ENCODE assay signal across 14 cellular contexts in the genomic region with DNA sequence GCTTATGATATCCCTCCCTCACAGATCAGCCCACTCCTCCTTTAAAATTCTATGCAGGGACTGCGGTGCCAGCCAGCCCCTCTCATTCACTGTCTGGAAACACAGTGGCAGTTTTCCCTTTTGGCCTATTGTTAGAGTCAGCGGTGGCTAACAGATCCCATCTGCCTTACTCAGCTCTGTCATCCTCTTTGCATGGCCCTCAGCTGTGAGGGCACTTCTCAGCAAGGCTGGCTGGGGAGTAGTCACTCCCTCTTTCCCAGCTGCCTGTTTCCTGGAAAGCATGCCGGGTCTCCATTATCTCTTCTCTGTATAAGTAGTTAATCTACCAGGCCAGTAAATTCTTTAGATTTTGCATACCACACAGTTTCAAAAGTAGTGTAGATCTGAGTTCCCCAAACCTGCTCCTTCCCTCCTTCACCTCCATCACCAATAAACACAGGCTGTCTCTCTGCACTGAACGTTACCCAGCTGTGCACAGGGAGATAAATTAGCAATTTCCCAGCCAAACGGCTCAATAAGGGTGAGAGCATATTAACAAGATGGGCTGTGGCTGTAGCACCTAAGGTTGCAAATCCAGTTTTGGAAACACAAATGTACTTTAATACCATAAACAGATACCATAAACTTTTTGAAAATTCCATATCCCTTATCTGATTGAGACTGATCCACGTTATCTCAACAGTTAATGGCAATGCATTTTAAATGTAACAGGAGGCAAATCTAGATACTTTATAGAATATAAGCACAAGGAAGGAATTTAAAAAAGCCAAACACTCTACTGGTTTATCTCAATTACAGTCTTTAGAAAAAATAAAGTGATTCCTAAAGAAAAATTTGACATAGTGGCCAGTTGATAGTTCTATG.
DNase-seq lines count a peak whose midpoint lies in the region; ATAC-seq lines count a peak whose summit lies in the region.
"Had no signal": no experiment of that assay in that cellular context is flagged by ENCODE, and none has a peak within 500 bp of the region (broad histone marks: within the 10 kb centered on the region; RNA-seq: fewer than 3 reads in every experiment).

No MANE protein-coding gene starts in this region.

- peak overlapping the region; percentile 9 for H4K8ac ChIP-seq in mesenchymal stem cell (ENCODE audit: low read length)

- no peak overlapping the region for H2AK5ac ChIP-seq in mesenchymal stem cell (ENCODE audit: low read length, severe bottlenecking)

- peak; percentile 22 for DNase-seq in DMS153 treated with DMSO at 0.1 percent for 48 hours (lab: John Stamatoyannopoulos, UW; ENCODE audit: unreplicated experiment)
- DNase-seq in NCI-H1092 treated with DMSO at 0.1 percent for 48 hours (lab: John Stamatoyannopoulos, UW): peak; percentile 56
- peak; percentile 65 for DNase-seq in amniotic epithelial cell (ENCODE audit: low read depth)
- DNase-seq in mesenchymal stem cell: peak; percentile 66
- no peak for DNase-seq in ACHN
- no peak for DNase-seq in activated CD4-positive, alpha-beta T cell treated with anti-CD3 and anti-CD28 coated beads for 4 hours
- DNase-seq: activated B cell treated with CpG ODN at 0.5 μM for 24 hours; activated T-cell treated with anti-CD3 and anti-CD28 coated beads, Interleukin-2, amount 50 U/mL, for 48 hours; NCI-H2081 treated with DMSO at 0.1 percent for 48 hours; occipital lobe had no signal

- H2AFZ ChIP-seq in mesenchymal stem cell (ENCODE audit: low read depth, low read length): no peak overlapping the region

- no peak overlapping the region for H2BK15ac ChIP-seq in mesenchymal stem cell (ENCODE audit: low read depth, poor library complexity, severe bottlenecking)

- no peak overlapping the region for H3K9ac ChIP-seq in mesenchymal stem cell (ENCODE audit: low read length)

- H3K14ac ChIP-seq in mesenchymal stem cell (ENCODE audit: low read length in 2 of 2): no peak overlapping the region

- no peak overlapping the region for H2BK5ac ChIP-seq in mesenchymal stem cell (ENCODE audit: low read depth, low read length, poor library complexity, severe bottlenecking)

- no peak overlapping the region for H3K4me2 ChIP-seq in mesenchymal stem cell (ENCODE audit: low read length, poor library complexity, severe bottlenecking)

- no peak overlapping the region for H4K91ac ChIP-seq in mesenchymal stem cell (ENCODE audit: low read length)

- H3K4me3 ChIP-seq in mesenchymal stem cell (ENCODE audit: insufficient read depth in 1 of 2, low read depth in 1 of 2, low read length in 2 of 2): no peak overlapping the region
- H3K4me3 ChIP-seq: ascending aorta had no signal

- in situ Hi-C loops in ACHN (cut with HindIII; ENCODE audit: low pct_ligation_motif_present, low pct_unique_long_range_greater_than_20kb, low sequenced_read_pairs): no loop called here

- no peak overlapping the region for H3K23ac ChIP-seq in mesenchymal stem cell (ENCODE audit: low read length in 2 of 2)

- WGBS in mesenchymal stem cell: 21% methylated on average over 5 of the region's 6 CpGs

- no peaks in the 10 kb centered on the region for H3K27me3 ChIP-seq in mesenchymal stem cell (ENCODE audit: control insufficient read depth in 1 of 2, insufficient read depth in 1 of 2, low read length in 2 of 2)
- H3K27me3 ChIP-seq: ascending aorta had no signal

- no peaks in the 10 kb centered on the region for H3K36me3 ChIP-seq in mesenchymal stem cell (ENCODE audit: control insufficient read depth in 1 of 2, insufficient read depth in 2 of 2, low read depth in 1 of 2, low read length in 2 of 2)
- H3K36me3 ChIP-seq: ascending aorta had no signal

- no peaks in the 10 kb centered on the region for H3K4me1 ChIP-seq in mesenchymal stem cell (ENCODE audit: control insufficient read depth, insufficient read depth, low read depth, low read length)
- H3K4me1 ChIP-seq: ascending aorta had no signal

- peak overlapping the region in 1 of 2 experiments; percentile 55 for H3K18ac ChIP-seq in mesenchymal stem cell (ENCODE audit: low read depth in 1 of 2, low read length in 2 of 2)

- peak overlapping the region; percentile 64 to 70 for H2BK12ac ChIP-seq in mesenchymal stem cell (ENCODE audit: low read length in 2 of 2)

- H3K79me1 ChIP-seq in mesenchymal stem cell (replicated peaks; ENCODE audit: low read length, poor library complexity, severe bottlenecking): no peaks in the 10 kb centered on the region

- H3K27ac ChIP-seq in mesenchymal stem cell (ENCODE audit: low read length, poor library complexity, severe bottlenecking): no peak overlapping the region
- H3K27ac ChIP-seq: ascending aorta, C4-2B had no signal

- no peak overlapping the region for H2BK120ac ChIP-seq in mesenchymal stem cell (ENCODE audit: low read depth, low read length)

- no peak overlapping the region for H3K4ac ChIP-seq in mesenchymal stem cell (ENCODE audit: low read depth in 1 of 2, low read length in 2 of 2)

- ATAC-seq in GM21723 (IDR thresholded peaks at IDR 0.05; ENCODE audit: unreplicated experiment) (no peak), GM21526 (IDR thresholded peaks at IDR 0.05; ENCODE audit: low FRiP score, unreplicated experiment) (no peak)

- no peaks in the 10 kb centered on the region for H3K9me3 ChIP-seq in mesenchymal stem cell (ENCODE audit: control insufficient read depth, low read length)
- H3K9me3 ChIP-seq: ascending aorta had no signal

Comparison
In these comparisons a context has a peak if more than half of its experiments do, and no peak if none do; other contexts are left out.
1. DNase-seq: peak in DMS153 treated with DMSO at 0.1 percent for 48 hours (single experiment), NCI-H1092 treated with DMSO at 0.1 percent for 48 hours (single experiment), amniotic epithelial cell (single experiment) and mesenchymal stem cell (single experiment); none in ACHN (single experiment) and activated CD4-positive, alpha-beta T cell treated with anti-CD3 and anti-CD28 coated beads for 4 hours (0 of 2).